ENCODE assay signal across 21 cellular contexts in the genomic region with DNA sequence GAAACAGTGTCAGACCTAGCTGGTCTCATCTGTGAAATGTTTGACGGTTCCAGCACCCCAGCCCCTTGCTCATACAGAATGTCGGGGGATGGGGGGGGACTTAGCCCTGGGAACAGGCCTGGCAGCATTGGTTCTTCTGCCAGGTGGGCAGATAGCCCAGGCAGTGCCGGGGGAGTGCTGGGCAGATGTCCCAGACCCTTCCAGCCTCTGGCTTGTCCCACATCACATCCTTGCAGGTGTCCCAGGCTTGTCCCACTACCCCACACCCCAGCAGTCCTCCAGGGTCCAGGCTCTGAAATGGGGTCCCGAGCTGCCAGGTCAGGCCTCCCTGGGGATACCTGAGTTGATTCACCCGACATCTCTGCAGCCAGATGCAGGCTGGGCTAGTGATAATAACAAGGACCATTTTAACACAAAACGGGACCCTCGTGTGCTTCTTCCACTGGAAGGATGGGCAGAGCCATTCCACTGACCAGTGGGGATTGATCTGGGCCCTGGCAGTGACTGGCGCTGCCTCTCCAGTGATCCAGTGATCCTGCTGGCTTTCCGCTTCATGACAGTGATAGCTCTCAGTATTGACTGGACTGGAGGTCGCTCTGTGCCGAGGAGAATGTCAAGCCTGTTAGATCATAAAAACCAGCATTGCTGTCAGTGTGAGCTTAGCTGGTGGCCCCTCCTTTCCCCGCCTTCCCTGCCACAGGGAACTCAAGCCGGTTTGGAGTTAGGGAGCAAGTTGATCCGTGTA. TPM values are rescaled to one million over a fixed set of nuclear protein-coding genes. Genes with fewer than 3 reads are reported as not detected.
DNase-seq lines count a peak whose midpoint lies in the region; ATAC-seq and TF ChIP-seq lines count a peak whose summit lies in the region.
"Had no signal": no experiment of that assay in that cellular context is flagged by ENCODE, and none has a peak within 500 bp of the region (broad histone marks: within the 10 kb centered on the region; RNA-seq: fewer than 3 reads in every experiment).

No MANE protein-coding gene starts in this region.

- no peak for TF ChIP-seq CTCF in RWPE1 (conservative IDR thresholded peaks at IDR 0.05; ENCODE audit: low read depth)

- POLR2A ChIA-PET in RWPE1 (lab: Yijun Ruan, JAX; ENCODE audit: low non-redundant PET), result no interaction called here

- CTCF ChIA-PET in RWPE1 (lab: Yijun Ruan, JAX), result interaction anchor here (0.5 to 0.8 kb wide), 2 partner anchors 8 to 397 kb away, joined by 3 to 5 read pairs; no protein-coding TSS in a partner anchor

- ATAC-seq in sciatic nerve (peak; percentile 43), esophagus mucosa (no peak), GM18867 (IDR thresholded peaks at IDR 0.05; ENCODE audit: unreplicated experiment) (no peak)
- ATAC-seq: left lung; stimulated activated naive CD8-positive, alpha-beta T cell treated with anti-CD3 and anti-CD28 coated beads, Interleukin-15, amount 100 ng/mL, for 72 hours had no signal

- DNase-seq in NCI-H510A treated with DMSO at 0.1 percent for 48 hours (lab: John Stamatoyannopoulos, UW) (peak; percentile 39), NCI-H510A (lab: John Stamatoyannopoulos, UW) (no peak), amygdala (lab: John Stamatoyannopoulos, UW) (peak in 33 of 56 donors; percentile 7 to 60 (median 23)), head of caudate nucleus (peak in 23 of 42 donors; percentile 26 to 58 (median 43)), sciatic nerve (ENCODE audit: low spot score) (no peak), RWPE1 (ENCODE audit: low spot score) (no peak)
- DNase-seq: activated effector memory CD4-positive, alpha-beta T cell treated with Interleukin-2 at 50 U/mL for 16 hours; central memory CD4-positive, alpha-beta T cell; left lung; NCI-H1092; NCI-H2081; NCI-H446 treated with DMSO at 0.1 percent for 48 hours; nephron progenitor cell; stimulated activated CD4-positive, alpha-beta T cell treated with anti-CD3 and anti-CD28 coated beads, Interleukin-4, amount 100 ng/mL, for 4 hours; stimulated activated naive CD8-positive, alpha-beta T cell treated with anti-CD3 and anti-CD28 coated beads, Interleukin-15, amount 100 ng/mL, for 72 hours had no signal

- H3K27ac ChIP-seq in RWPE1, result no peak overlapping the region
- H3K27ac ChIP-seq: 22Rv1, BLaER1, left lung, SJCRH30, VCaP had no signal

- intact Hi-C loops in head of caudate nucleus (cut with DNase I), result no loop called here
- intact Hi-C loops in sciatic nerve (cut with DNase I), result no loop called here

RNA-seq across cellular contexts. Expression of a gene that starts 59.6 kb away (rescaled TPM):
- total RNA-seq in sciatic nerve, result 19.4 TPM
- 2.0 TPM for total RNA-seq in esophagus mucosa

Comparison
In these comparisons a context has a peak if more than half of its experiments do, and no peak if none do; other contexts are left out.
1. DNase-seq: peak in NCI-H510A treated with DMSO at 0.1 percent for 48 hours (single experiment), amygdala (33 of 56) and head of caudate nucleus (23 of 42); none in NCI-H510A (single experiment), sciatic nerve (single experiment) and RWPE1 (single experiment).